1 cellular context compared by ENCODE assay signal in genomic region chr14:24430143-24430681, GRCh38.
TF ChIP-seq lines count a peak whose summit lies in the region.

No MANE protein-coding gene starts in this region.

TF ChIP-seq in K562, 482 proteins besides CTCF, POLR2A, EP300 and RAD21 (continued from another document):
- TF ChIP-seq RBFOX2 (IDR thresholded peaks at IDR 0.05; ENCODE audit: low read depth, low read length) (peak; percentile 71), GTF2E2 (tag; IDR thresholded peaks at IDR 0.05) (peak; percentile 78; the same call in 1 of the 2 replicates), SAFB2 (IDR thresholded peaks at IDR 0.05; ENCODE audit: borderline replicate concordance, low read depth, low read length, severe bottlenecking) (no peak), ZFP36 (IDR thresholded peaks at IDR 0.05; ENCODE audit: low read depth, low read length, partially characterized antibody) (no peak), TCF7L2 (IDR thresholded peaks at IDR 0.05; ENCODE audit: low read depth, low read length) (no peak), GTF2F1 (IDR thresholded peaks at IDR 0.05; ENCODE audit: low read depth, low read length) (no peak), GABPA (tag; conservative IDR thresholded peaks at IDR 0.05; ENCODE audit: low read depth) (peak; percentile 57), ZNF12 (CRISPR knock-in tag; IDR thresholded peaks at IDR 0.05) (no peak), E2F8 (IDR thresholded peaks at IDR 0.05; ENCODE audit: low read depth, partially characterized antibody) (no peak), THRB (CRISPR knock-in tag; conservative IDR thresholded peaks at IDR 0.05) (no peak), ZNF224 (CRISPR knock-in tag; IDR thresholded peaks at IDR 0.05) (no peak), FOXP1 (CRISPR knock-in tag; IDR thresholded peaks at IDR 0.05) (no peak), CHD4 (IDR thresholded peaks at IDR 0.05; ENCODE audit: insufficient read depth, insufficient replicate concordance, low read depth, low read length, poor library complexity, severe bottlenecking) (no peak), FOXA1 (IDR thresholded peaks at IDR 0.05; ENCODE audit: borderline replicate concordance) (no peak), RNF2 (IDR thresholded peaks at IDR 0.05) (0 out of 2 replicates have a peak, but pooled peaks have one; percentile 8), TCF3 (CRISPR knock-in tag; IDR thresholded peaks at IDR 0.05) (peak; percentile 16; the same call in 1 of the 2 replicates), KHSRP (IDR thresholded peaks at IDR 0.05) (no peak), PHB2 (IDR thresholded peaks at IDR 0.05; ENCODE audit: low read depth) (no peak), EGR1 (conservative IDR thresholded peaks at IDR 0.05) (peak; percentile 68), KDM5B (IDR thresholded peaks at IDR 0.05; ENCODE audit: insufficient replicate concordance, low read depth, low read length) (peak; percentile 41), TGIF2 (CRISPR knock-in tag; IDR thresholded peaks at IDR 0.05) (no peak), YY1 (IDR thresholded peaks at IDR 0.05; ENCODE audit: borderline replicate concordance in 1 of 3, control insufficient read depth in 1 of 3, extremely low read depth in 1 of 3, insufficient read depth in 3 of 3, insufficient read length in 1 of 3, insufficient replicate concordance in 2 of 3, low read depth in 1 of 3, low read length in 2 of 3) (peak in 1 of 3 experiments; percentile 51), ZNF740 (CRISPR knock-in tag; IDR thresholded peaks at IDR 0.05) (peak; percentile 78), ZNF740 (tag; IDR thresholded peaks at IDR 0.05) (no peak; a peak in 1 of 4 replicates), CCNT2 (IDR thresholded peaks at IDR 0.05; ENCODE audit: borderline replicate concordance, extremely low read depth, insufficient read length, low read depth, low read length) (peak; percentile 10), FIP1L1 (IDR thresholded peaks at IDR 0.05; ENCODE audit: low read depth, low read length, poor library complexity, severe bottlenecking) (no peak), FOXK2 (conservative IDR thresholded peaks at IDR 0.05 in 1 of 2, IDR thresholded peaks at IDR 0.05 in 1 of 2; ENCODE audit: low read depth in 2 of 2) (peak; percentile 77 to 89)
- TF ChIP-seq, protein P1, sequence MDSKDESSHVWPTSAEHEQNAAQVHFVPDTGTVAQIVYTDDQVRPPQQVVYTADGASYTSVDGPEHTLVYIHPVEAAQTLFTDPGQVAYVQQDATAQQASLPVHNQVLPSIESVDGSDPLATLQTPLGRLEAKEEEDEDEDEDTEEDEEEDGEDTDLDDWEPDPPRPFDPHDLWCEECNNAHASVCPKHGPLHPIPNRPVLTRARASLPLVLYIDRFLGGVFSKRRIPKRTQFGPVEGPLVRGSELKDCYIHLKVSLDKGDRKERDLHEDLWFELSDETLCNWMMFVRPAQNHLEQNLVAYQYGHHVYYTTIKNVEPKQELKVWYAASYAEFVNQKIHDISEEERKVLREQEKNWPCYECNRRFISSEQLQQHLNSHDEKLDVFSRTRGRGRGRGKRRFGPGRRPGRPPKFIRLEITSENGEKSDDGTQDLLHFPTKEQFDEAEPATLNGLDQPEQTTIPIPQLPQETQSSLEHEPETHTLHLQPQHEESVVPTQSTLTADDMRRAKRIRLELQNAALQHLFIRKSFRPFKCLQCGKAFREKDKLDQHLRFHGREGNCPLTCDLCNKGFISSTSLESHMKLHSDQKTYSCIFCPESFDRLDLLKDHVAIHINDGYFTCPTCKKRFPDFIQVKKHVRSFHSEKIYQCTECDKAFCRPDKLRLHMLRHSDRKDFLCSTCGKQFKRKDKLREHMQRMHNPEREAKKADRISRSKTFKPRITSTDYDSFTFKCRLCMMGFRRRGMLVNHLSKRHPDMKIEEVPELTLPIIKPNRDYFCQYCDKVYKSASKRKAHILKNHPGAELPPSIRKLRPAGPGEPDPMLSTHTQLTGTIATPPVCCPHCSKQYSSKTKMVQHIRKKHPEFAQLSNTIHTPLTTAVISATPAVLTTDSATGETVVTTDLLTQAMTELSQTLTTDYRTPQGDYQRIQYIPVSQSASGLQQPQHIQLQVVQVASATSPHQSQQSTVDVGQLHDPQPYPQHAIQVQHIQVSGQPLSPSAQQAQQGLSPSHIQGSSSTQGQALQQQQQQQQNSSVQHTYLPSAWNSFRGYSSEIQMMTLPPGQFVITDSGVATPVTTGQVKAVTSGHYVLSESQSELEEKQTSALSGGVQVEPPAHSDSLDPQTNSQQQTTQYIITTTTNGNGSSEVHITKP (IDR thresholded peaks at IDR 0.05; ENCODE audit: partially characterized antibody) = peak; percentile 75
- TF ChIP-seq, protein P2, sequence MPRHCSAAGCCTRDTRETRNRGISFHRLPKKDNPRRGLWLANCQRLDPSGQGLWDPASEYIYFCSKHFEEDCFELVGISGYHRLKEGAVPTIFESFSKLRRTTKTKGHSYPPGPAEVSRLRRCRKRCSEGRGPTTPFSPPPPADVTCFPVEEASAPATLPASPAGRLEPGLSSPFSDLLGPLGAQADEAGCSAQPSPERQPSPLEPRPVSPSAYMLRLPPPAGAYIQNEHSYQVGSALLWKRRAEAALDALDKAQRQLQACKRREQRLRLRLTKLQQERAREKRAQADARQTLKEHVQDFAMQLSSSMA (CRISPR knock-in tag; IDR thresholded peaks at IDR 0.05) = no peak
- TF ChIP-seq, protein P3, sequence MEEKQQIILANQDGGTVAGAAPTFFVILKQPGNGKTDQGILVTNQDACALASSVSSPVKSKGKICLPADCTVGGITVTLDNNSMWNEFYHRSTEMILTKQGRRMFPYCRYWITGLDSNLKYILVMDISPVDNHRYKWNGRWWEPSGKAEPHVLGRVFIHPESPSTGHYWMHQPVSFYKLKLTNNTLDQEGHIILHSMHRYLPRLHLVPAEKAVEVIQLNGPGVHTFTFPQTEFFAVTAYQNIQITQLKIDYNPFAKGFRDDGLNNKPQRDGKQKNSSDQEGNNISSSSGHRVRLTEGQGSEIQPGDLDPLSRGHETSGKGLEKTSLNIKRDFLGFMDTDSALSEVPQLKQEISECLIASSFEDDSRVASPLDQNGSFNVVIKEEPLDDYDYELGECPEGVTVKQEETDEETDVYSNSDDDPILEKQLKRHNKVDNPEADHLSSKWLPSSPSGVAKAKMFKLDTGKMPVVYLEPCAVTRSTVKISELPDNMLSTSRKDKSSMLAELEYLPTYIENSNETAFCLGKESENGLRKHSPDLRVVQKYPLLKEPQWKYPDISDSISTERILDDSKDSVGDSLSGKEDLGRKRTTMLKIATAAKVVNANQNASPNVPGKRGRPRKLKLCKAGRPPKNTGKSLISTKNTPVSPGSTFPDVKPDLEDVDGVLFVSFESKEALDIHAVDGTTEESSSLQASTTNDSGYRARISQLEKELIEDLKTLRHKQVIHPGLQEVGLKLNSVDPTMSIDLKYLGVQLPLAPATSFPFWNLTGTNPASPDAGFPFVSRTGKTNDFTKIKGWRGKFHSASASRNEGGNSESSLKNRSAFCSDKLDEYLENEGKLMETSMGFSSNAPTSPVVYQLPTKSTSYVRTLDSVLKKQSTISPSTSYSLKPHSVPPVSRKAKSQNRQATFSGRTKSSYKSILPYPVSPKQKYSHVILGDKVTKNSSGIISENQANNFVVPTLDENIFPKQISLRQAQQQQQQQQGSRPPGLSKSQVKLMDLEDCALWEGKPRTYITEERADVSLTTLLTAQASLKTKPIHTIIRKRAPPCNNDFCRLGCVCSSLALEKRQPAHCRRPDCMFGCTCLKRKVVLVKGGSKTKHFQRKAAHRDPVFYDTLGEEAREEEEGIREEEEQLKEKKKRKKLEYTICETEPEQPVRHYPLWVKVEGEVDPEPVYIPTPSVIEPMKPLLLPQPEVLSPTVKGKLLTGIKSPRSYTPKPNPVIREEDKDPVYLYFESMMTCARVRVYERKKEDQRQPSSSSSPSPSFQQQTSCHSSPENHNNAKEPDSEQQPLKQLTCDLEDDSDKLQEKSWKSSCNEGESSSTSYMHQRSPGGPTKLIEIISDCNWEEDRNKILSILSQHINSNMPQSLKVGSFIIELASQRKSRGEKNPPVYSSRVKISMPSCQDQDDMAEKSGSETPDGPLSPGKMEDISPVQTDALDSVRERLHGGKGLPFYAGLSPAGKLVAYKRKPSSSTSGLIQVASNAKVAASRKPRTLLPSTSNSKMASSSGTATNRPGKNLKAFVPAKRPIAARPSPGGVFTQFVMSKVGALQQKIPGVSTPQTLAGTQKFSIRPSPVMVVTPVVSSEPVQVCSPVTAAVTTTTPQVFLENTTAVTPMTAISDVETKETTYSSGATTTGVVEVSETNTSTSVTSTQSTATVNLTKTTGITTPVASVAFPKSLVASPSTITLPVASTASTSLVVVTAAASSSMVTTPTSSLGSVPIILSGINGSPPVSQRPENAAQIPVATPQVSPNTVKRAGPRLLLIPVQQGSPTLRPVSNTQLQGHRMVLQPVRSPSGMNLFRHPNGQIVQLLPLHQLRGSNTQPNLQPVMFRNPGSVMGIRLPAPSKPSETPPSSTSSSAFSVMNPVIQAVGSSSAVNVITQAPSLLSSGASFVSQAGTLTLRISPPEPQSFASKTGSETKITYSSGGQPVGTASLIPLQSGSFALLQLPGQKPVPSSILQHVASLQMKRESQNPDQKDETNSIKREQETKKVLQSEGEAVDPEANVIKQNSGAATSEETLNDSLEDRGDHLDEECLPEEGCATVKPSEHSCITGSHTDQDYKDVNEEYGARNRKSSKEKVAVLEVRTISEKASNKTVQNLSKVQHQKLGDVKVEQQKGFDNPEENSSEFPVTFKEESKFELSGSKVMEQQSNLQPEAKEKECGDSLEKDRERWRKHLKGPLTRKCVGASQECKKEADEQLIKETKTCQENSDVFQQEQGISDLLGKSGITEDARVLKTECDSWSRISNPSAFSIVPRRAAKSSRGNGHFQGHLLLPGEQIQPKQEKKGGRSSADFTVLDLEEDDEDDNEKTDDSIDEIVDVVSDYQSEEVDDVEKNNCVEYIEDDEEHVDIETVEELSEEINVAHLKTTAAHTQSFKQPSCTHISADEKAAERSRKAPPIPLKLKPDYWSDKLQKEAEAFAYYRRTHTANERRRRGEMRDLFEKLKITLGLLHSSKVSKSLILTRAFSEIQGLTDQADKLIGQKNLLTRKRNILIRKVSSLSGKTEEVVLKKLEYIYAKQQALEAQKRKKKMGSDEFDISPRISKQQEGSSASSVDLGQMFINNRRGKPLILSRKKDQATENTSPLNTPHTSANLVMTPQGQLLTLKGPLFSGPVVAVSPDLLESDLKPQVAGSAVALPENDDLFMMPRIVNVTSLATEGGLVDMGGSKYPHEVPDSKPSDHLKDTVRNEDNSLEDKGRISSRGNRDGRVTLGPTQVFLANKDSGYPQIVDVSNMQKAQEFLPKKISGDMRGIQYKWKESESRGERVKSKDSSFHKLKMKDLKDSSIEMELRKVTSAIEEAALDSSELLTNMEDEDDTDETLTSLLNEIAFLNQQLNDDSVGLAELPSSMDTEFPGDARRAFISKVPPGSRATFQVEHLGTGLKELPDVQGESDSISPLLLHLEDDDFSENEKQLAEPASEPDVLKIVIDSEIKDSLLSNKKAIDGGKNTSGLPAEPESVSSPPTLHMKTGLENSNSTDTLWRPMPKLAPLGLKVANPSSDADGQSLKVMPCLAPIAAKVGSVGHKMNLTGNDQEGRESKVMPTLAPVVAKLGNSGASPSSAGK (IDR thresholded peaks at IDR 0.05) = no peak
- TF ChIP-seq, protein P4, sequence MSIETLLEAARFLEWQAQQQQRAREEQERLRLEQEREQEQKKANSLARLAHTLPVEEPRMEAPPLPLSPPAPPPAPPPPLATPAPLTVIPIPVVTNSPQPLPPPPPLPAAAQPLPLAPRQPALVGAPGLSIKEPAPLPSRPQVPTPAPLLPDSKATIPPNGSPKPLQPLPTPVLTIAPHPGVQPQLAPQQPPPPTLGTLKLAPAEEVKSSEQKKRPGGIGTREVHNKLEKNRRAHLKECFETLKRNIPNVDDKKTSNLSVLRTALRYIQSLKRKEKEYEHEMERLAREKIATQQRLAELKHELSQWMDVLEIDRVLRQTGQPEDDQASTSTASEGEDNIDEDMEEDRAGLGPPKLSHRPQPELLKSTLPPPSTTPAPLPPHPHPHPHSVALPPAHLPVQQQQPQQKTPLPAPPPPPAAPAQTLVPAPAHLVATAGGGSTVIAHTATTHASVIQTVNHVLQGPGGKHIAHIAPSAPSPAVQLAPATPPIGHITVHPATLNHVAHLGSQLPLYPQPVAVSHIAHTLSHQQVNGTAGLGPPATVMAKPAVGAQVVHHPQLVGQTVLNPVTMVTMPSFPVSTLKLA (conservative IDR thresholded peaks at IDR 0.05) = peak; percentile 15 to 34; a peak in 1 of 4 replicates
